ENCODE assay signal across 8 cellular contexts in genomic region chr1:101025283-101025679, GRCh38. TPM values are rescaled to one million over a fixed set of nuclear protein-coding genes. Genes with fewer than 3 reads are reported as not detected.
A peak's percentile ranks its signal among the peaks of the same experiment; 100 is the strongest.
DNase-seq lines count a peak whose midpoint lies in the region; ATAC-seq and TF ChIP-seq lines count a peak whose summit lies in the region.

No MANE protein-coding gene starts in this region.

- H3K4me3 ChIP-seq in adrenal gland, result peak overlapping the region; percentile 68 to 94 (median 78)
- peak overlapping the region; percentile 76 for H3K4me3 ChIP-seq in iPS-20b (ENCODE audit: low read length)

- H3K4me1 ChIP-seq in adrenal gland (replicated peaks in 1 of 2) (peaks cover 3 to 23% of the 10 kb centered on the region in 2 donors), iPS-20b (ENCODE audit: insufficient read depth, low read length) (peaks cover 6% of the 10 kb centered on the region; the same call in 1 of the 2 replicates)

- intact Hi-C loops in adrenal gland (cut with DNase I), result no loop called here

- in situ Hi-C loops in GM13977 (cut with MboI; ENCODE audit: low pct_unique_long_range_greater_than_20kb, low sequenced_read_pairs, unreplicated experiment), result no loop called here

- H3K36me3 ChIP-seq in adrenal gland (replicated peaks in 1 of 2) (no peaks in the 10 kb centered on the region), iPS-20b (ENCODE audit: insufficient read depth, low read depth, low read length) (peaks cover 42% of the 10 kb centered on the region)

- peak overlapping the region; percentile 88 for H3K9ac ChIP-seq in iPS-20b (ENCODE audit: low read depth, low read length)

- H3K9me3 ChIP-seq in adrenal gland (replicated peaks in 1 of 3), result no peaks in the 10 kb centered on the region
- no peaks in the 10 kb centered on the region for H3K9me3 ChIP-seq in iPS-20b (ENCODE audit: insufficient read depth, low read depth, low read length)

- TF ChIP-seq CTCF in adrenal gland (IDR thresholded peaks at IDR 0.05) (no peak), GM13977 (IDR thresholded peaks at IDR 0.05; ENCODE audit: extremely low read depth, insufficient read depth, missing control alignments) (no peak)

- H3K27ac ChIP-seq in adrenal gland, result peak overlapping the region; percentile 61 to 93 (median 84)
- peak overlapping the region; percentile 19 for H3K27ac ChIP-seq in iPS-20b (ENCODE audit: low read length)

- peak; percentile 36 for ATAC-seq in HG02642 (IDR thresholded peaks at IDR 0.05; ENCODE audit: poor library complexity, unreplicated experiment)

- DNase-seq in DMS79 treated with DMSO at 0.1 percent for 48 hours (lab: John Stamatoyannopoulos, UW) (peak; percentile 39), DMS79 (lab: John Stamatoyannopoulos, UW) (no peak), NCI-H345 (lab: John Stamatoyannopoulos, UW) (peak; percentile 27), adrenal gland (peak in 4 of 7 donors; percentile 18 to 34 (median 24)), smooth muscle cell of the brain vasculature (ENCODE audit: low read depth, low spot score) (peak; percentile 12), GM13977 (ENCODE audit: low spot score) (no peak)

- H3K27me3 ChIP-seq in adrenal gland (no peaks in the 10 kb centered on the region), iPS-20b (ENCODE audit: insufficient read depth, low read length) (no peaks in the 10 kb centered on the region)

- whole genome bisulfite sequencing in adrenal gland, 4 donors, result 0 to 1% (median 0%) methylated on average over 9 of the region's 9 CpGs

- TF ChIP-seq POLR2A in adrenal gland (IDR thresholded peaks at IDR 0.05), result no peak

RNA-seq across cellular contexts. Expression of gene DPH5, which starts 0.3 kb away (rescaled TPM):
- 10 to 100 TPM; 21.7 to 49.7 (median 37.0) TPM for total RNA-seq in adrenal gland
- 10 to 100 TPM; 37.7 to 59.1 (median 48.9) TPM for polyA plus RNA-seq in adrenal gland

Comparison
In these comparisons a context has a peak if more than half of its experiments do, and no peak if none do; other contexts are left out.
1. DNase-seq: peak in DMS79 treated with DMSO at 0.1 percent for 48 hours (single experiment), NCI-H345 (single experiment), adrenal gland (4 of 7) and smooth muscle cell of the brain vasculature (single experiment); none in DMS79 (single experiment) and GM13977 (single experiment).